Comparison of ENCODE assay signal across 9 cellular contexts in the genomic region with DNA sequence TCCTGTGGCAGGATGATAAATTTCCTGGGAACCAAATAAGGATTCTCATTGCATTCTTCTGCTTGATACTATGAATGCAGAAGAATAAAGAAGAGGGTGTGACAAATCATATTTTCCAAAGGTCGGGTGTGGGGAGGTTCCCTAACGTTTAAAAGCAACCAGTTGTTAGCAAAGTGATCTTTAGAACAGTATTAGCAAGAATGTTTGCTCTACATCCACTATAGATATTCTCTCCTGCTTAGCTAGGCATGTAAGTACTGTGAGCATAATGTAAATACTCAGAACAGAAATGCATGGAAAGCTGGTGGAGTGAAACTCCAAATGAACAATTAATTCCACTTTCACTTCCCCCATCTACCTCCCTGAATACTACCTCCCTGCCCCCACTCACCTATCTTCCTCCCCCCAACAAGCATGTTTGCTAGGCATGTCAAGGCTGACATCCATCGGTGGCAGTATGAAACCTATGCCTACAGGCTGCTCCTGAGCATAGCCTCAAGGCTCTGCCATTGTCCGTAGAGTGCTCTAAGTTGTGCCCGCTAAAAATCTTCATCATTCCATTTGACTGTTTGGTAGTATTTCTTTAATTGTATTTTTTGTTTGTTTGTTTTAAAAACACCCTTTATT.
DNase-seq lines count a peak whose midpoint lies in the region; ATAC-seq and TF ChIP-seq lines count a peak whose summit lies in the region.
"Had no signal": no experiment of that assay in that cellular context is flagged by ENCODE, and none has a peak within 500 bp of the region (broad histone marks: within the 10 kb centered on the region; RNA-seq: fewer than 3 reads in every experiment).

No MANE protein-coding gene starts in this region.

- H3K4me1 ChIP-seq in mesodermal cell (ENCODE audit: control insufficient read depth, insufficient read depth, low read length, poor library complexity, severe bottlenecking) (peaks cover 32% of the 10 kb centered on the region), transverse colon (peaks cover 4 to 26% (median 6%) of the 10 kb centered on the region in 4 donors)

- peaks cover 14% of the 10 kb centered on the region for H3K4me1 Mint-ChIP-seq in endothelial cell (ENCODE audit: unreplicated experiment)

- H3K27ac Mint-ChIP-seq in endothelial cell (ENCODE audit: unreplicated experiment), result no peak overlapping the region

- 100% methylated on average over 1 of the region's 5 CpGs for WGBS in mesodermal cell (ENCODE audit: insufficient coverage in 2 of 2), 2 experiments
- 63 to 100% methylated on average over 3 to 5 of the region's 5 CpGs for WGBS in transverse colon (ENCODE audit: low coverage in 1 of 2), 2 donors

- no peaks in the 10 kb centered on the region for H3K9me3 Mint-ChIP-seq in endothelial cell (ENCODE audit: unreplicated experiment)

- TF ChIP-seq POLR2A in transverse colon (IDR thresholded peaks at IDR 0.05), result no peak

- TF ChIP-seq CTCF in transverse colon (IDR thresholded peaks at IDR 0.05) (no peak), endothelial cell (IDR thresholded peaks at IDR 0.05; ENCODE audit: unreplicated experiment) (no peak)

- H3K4me3 Mint-ChIP-seq in endothelial cell (ENCODE audit: unreplicated experiment), result no peak overlapping the region

- H3K27me3 Mint-ChIP-seq in endothelial cell (ENCODE audit: unreplicated experiment), result peaks cover 3% of the 10 kb centered on the region

- no peak for TF ChIP-seq EP300 in transverse colon (IDR thresholded peaks at IDR 0.05; ENCODE audit: low read depth)

- H3K36me3 Mint-ChIP-seq in endothelial cell (ENCODE audit: low read depth, unreplicated experiment), result no peaks in the 10 kb centered on the region

- intact Hi-C loops in transverse colon (cut with DNase I; ENCODE audit: low total_unique reads), result loop anchor here (2.0 kb wide), 1 partner anchor 239 kb away; no protein-coding TSS in a partner anchor

- ATAC-seq in HG02938 (IDR thresholded peaks at IDR 0.05; ENCODE audit: unreplicated experiment), result no peak

- H3K9me3 ChIP-seq in mesodermal cell (ENCODE audit: control insufficient read depth, low read length), result no peaks in the 10 kb centered on the region
- H3K9me3 ChIP-seq in transverse colon, result no peaks in the 10 kb centered on the region

- H3K36me3 ChIP-seq in mesodermal cell (ENCODE audit: control insufficient read depth, insufficient read depth, low read length) (no peaks in the 10 kb centered on the region), transverse colon (no peaks in the 10 kb centered on the region)

- no peaks in the 10 kb centered on the region for H3K27me3 ChIP-seq in transverse colon

- H3K4me3 ChIP-seq in mesodermal cell (ENCODE audit: extremely low read depth, insufficient read depth, low read length, poor library complexity, severe bottlenecking) (peak overlapping the region; percentile 12), transverse colon (peak overlapping the region in 3 of 4 donors; percentile 1 to 38 (median 23))

- in situ Hi-C loops in transverse colon (cut with MboI; ENCODE audit: low pct_ligation_motif_present in 1 of 4, low pct_unique_long_range_greater_than_20kb in 1 of 4, low sequenced_read_pairs in 3 of 4), result no loop called here

- DNase-seq in NCI-H2029 (lab: John Stamatoyannopoulos, UW) (peak; percentile 49), NCI-H2029 treated with DMSO at 0.1 percent for 48 hours (lab: John Stamatoyannopoulos, UW) (no peak), dermis blood vessel endothelial cell (peak; percentile 67), transverse colon (no peak), endothelial cell (ENCODE audit: low spot score) (no peak)
- no peak for DNase-seq in activated CD8-positive, alpha-beta memory T cell treated with anti-CD3 and anti-CD28 coated beads for 24 hours

- peak overlapping the region; percentile 99 for H3K27ac ChIP-seq in mesodermal cell (ENCODE audit: low read depth, low read length, severe bottlenecking)
- H3K27ac ChIP-seq in transverse colon, result peak overlapping the region; percentile 87 to 91 (median 90)
- H3K27ac ChIP-seq: epithelial cell of prostate had no signal

Comparison
In these comparisons a context has a peak if more than half of its experiments do, and no peak if none do; other contexts are left out.
1. DNase-seq: peak in NCI-H2029 (single experiment) and dermis blood vessel endothelial cell (single experiment); none in NCI-H2029 treated with DMSO at 0.1 percent for 48 hours (single experiment), transverse colon (single experiment), endothelial cell (single experiment) and activated CD8-positive, alpha-beta memory T cell treated with anti-CD3 and anti-CD28 coated beads for 24 hours (single experiment).